8 cellular contexts compared by ENCODE assay signal in genomic region chr11:34585870-34586654, GRCh38. TPM values are rescaled to one million over a fixed set of nuclear protein-coding genes. Genes with fewer than 3 reads are reported as not detected.
DNase-seq lines count a peak whose midpoint lies in the region; ATAC-seq and TF ChIP-seq lines count a peak whose summit lies in the region.

No MANE protein-coding gene starts in this region.

- H3K36me3 ChIP-seq in HUES64 (ENCODE audit: insufficient read depth, low read length) (no peaks in the 10 kb centered on the region), RWPE2 (ENCODE audit: low read depth) (no peaks in the 10 kb centered on the region), muscle layer of duodenum (ENCODE audit: control insufficient read depth in 1 of 2, insufficient read depth in 2 of 2, low read length in 2 of 2) (no peaks in the 10 kb centered on the region)

- H3K27me3 ChIP-seq in HUES64 (ENCODE audit: insufficient read depth, low read length) (no peaks in the 10 kb centered on the region), RWPE2 (ENCODE audit: insufficient read depth, poor library complexity, severe bottlenecking) (no peaks in the 10 kb centered on the region), muscle layer of duodenum (ENCODE audit: low read depth, low read length) (no peaks in the 10 kb centered on the region)

- H3K4me1 ChIP-seq in HUES64 (ENCODE audit: insufficient read depth, low read length) (peaks cover 8% of the 10 kb centered on the region; the same call in 1 of the 2 replicates), RWPE2 (ENCODE audit: insufficient read depth, poor library complexity, severe bottlenecking) (peaks cover 8% of the 10 kb centered on the region), muscle layer of duodenum (ENCODE audit: control insufficient read depth in 1 of 2, insufficient read depth in 2 of 2, low read length in 2 of 2) (peaks cover 0 to 5% of the 10 kb centered on the region in 2 donors)

- WGBS in HUES64 = 53% methylated on average over 7 of the region's 7 CpGs

- DNase-seq in DMS53 treated with DMSO at 0.1 percent for 48 hours (lab: John Stamatoyannopoulos, UW; ENCODE audit: unreplicated experiment) (peak; percentile 53), RWPE2 (ENCODE audit: low spot score) (no peak), epithelial cell of prostate (ENCODE audit: low read depth, low spot score) (no peak)
- DNase-seq in stimulated activated CD4-positive, alpha-beta T cell treated with anti-CD3 and anti-CD28 coated beads, Interleukin-15, amount 100 ng/mL, for 24 hours = no peak

- ATAC-seq in GM19468 (IDR thresholded peaks at IDR 0.05; ENCODE audit: extremely low read depth, unreplicated experiment) (peak; percentile 50), RWPE2 (ENCODE audit: low read depth) (peak; percentile 44; the same call in 2 of the 3 replicates), HG03521 (IDR thresholded peaks at IDR 0.05; ENCODE audit: unreplicated experiment) (no peak)

- no peak overlapping the region for H3K27ac ChIP-seq in HUES64 (ENCODE audit: low read depth, low read length)
- H3K27ac ChIP-seq in RWPE2 (ENCODE audit: poor library complexity, severe bottlenecking) = peak overlapping the region; percentile 17
- H3K27ac ChIP-seq in epithelial cell of prostate = peak overlapping the region; percentile 6
- H3K27ac ChIP-seq in muscle layer of duodenum (ENCODE audit: low read length) = peak overlapping the region; percentile 32

- H3K9ac ChIP-seq in HUES64 (ENCODE audit: low read depth, low read length) = no peak overlapping the region

- H3K4me3 ChIP-seq in HUES64 (ENCODE audit: low read length) = peak overlapping the region; percentile 17; the same call in 1 of the 2 replicates
- no peak overlapping the region for H3K4me3 ChIP-seq in RWPE2 (ENCODE audit: severe bottlenecking)
- peak overlapping the region in 1 of 2 donors; percentile 32 for H3K4me3 ChIP-seq in muscle layer of duodenum (ENCODE audit: low read depth in 1 of 2, low read length in 2 of 2)

- peak; percentile 86 for TF ChIP-seq CTCF in RWPE2 (IDR thresholded peaks at IDR 0.05; ENCODE audit: poor library complexity, severe bottlenecking)

- H3K9me3 ChIP-seq in HUES64 (ENCODE audit: insufficient read depth, low read depth, low read length) = no peaks in the 10 kb centered on the region
- H3K9me3 ChIP-seq in RWPE2 (ENCODE audit: severe bottlenecking) = no peaks in the 10 kb centered on the region
- H3K9me3 ChIP-seq in muscle layer of duodenum (ENCODE audit: control insufficient read depth in 1 of 2, low read length in 2 of 2) = no peaks in the 10 kb centered on the region

RNA-seq across cellular contexts. Expression of gene EHF, which starts 34.8 kb away (rescaled TPM):
- polyA plus RNA-seq in HUES64 (2013, experiment 1 of 2) = not detected
- polyA plus RNA-seq in HUES64 (2013, experiment 2 of 2) = not detected
